In genomic region chr7:149600669-149601330, GRCh38 we compare ENCODE assay signal across 8 cellular contexts.
DNase-seq lines count a peak whose midpoint lies in the region; ATAC-seq and TF ChIP-seq lines count a peak whose summit lies in the region.
"Not testable (repeated sequence)": the region's sequence is repeated elsewhere in the genome, so short reads cannot be mapped to it uniquely, and the experiment has no call there.

No MANE protein-coding gene starts in this region.

- peak overlapping the region; percentile 34 for H3K27ac ChIP-seq in CD8-positive, alpha-beta T cell (ENCODE audit: low read depth, low read length)

- not testable (repeated sequence) for H3K4me3 ChIP-seq in CD8-positive, alpha-beta T cell (ENCODE audit: low read depth, low read length)

- not testable (repeated sequence) for H3K36me3 ChIP-seq in CD8-positive, alpha-beta T cell (ENCODE audit: insufficient read depth, low read length)

- H3K27me3 Mint-ChIP-seq in CD8-positive, alpha-beta T cell (ENCODE audit: low read depth); activated naive CD8-positive, alpha-beta T cell; natural killer cell treated with Interleukin-12 subunit alpha and Interleukin-12 subunit beta and Interleukin-15 and Interleukin-18, amount 100 ng/mL, for 72 hours: not testable (repeated sequence)

- peak overlapping the region; percentile 49 for H3K27ac Mint-ChIP-seq in CD8-positive, alpha-beta T cell
- H3K27ac Mint-ChIP-seq in activated naive CD8-positive, alpha-beta T cell: peak overlapping the region; percentile 90
- H3K27ac Mint-ChIP-seq in natural killer cell treated with Interleukin-12 subunit alpha and Interleukin-12 subunit beta and Interleukin-15 and Interleukin-18, amount 100 ng/mL, for 72 hours: peak overlapping the region; percentile 70 to 91

- DNase-seq in CD8-positive, alpha-beta T cell: not testable (repeated sequence)
- peak; percentile 51 for DNase-seq in activated CD4-positive, CD25-positive, alpha-beta regulatory T cell treated with anti-CD3 and anti-CD28 coated beads, Interleukin-2, amount 50 U/mL, for 72 hours
- peak; percentile 76 for DNase-seq in natural killer cell treated with Interleukin-12 subunit alpha and Interleukin-12 subunit beta and Interleukin-15 and Interleukin-18, amount 100 ng/mL, for 72 hours (ENCODE audit: low spot score)

- H3K27me3 ChIP-seq in CD8-positive, alpha-beta T cell (ENCODE audit: insufficient read depth, low read length): not testable (repeated sequence)

- not testable (repeated sequence) for H3K9me3 Mint-ChIP-seq in CD8-positive, alpha-beta T cell; activated naive CD8-positive, alpha-beta T cell (ENCODE audit: low read depth); natural killer cell treated with Interleukin-12 subunit alpha and Interleukin-12 subunit beta and Interleukin-15 and Interleukin-18, amount 100 ng/mL, for 72 hours

- CTCF ChIA-PET in CD8-positive, alpha-beta T cell (lab: Charles Lee): not testable (repeated sequence)

- H3K4me3 Mint-ChIP-seq in CD8-positive, alpha-beta T cell: peak overlapping the region; percentile 59
- H3K4me3 Mint-ChIP-seq in activated naive CD8-positive, alpha-beta T cell: peak overlapping the region; percentile 68
- H3K4me3 Mint-ChIP-seq in natural killer cell treated with Interleukin-12 subunit alpha and Interleukin-12 subunit beta and Interleukin-15 and Interleukin-18, amount 100 ng/mL, for 72 hours: peak overlapping the region; percentile 72

- TF ChIP-seq CTCF in CD8-positive, alpha-beta T cell (IDR thresholded peaks at IDR 0.05): not testable (repeated sequence)

- peaks cover 22% of the 10 kb centered on the region for H3K4me1 ChIP-seq in CD8-positive, alpha-beta T cell (ENCODE audit: insufficient read depth, low read length)

- peak; percentile 77 for ATAC-seq in CD8-positive, alpha-beta T cell
- ATAC-seq in GM18907 (IDR thresholded peaks at IDR 0.05; ENCODE audit: unreplicated experiment): peak; percentile 96
- peak; percentile 93 for ATAC-seq in GM21526 (IDR thresholded peaks at IDR 0.05; ENCODE audit: low FRiP score, unreplicated experiment)
- ATAC-seq in HG03025 (IDR thresholded peaks at IDR 0.05; ENCODE audit: low FRiP score, unreplicated experiment): peak; percentile 89
- ATAC-seq in HG03571 (IDR thresholded peaks at IDR 0.05; ENCODE audit: unreplicated experiment): peak; percentile 96
- peak; percentile 97 to 98 for ATAC-seq in natural killer cell treated with Interleukin-12 subunit alpha and Interleukin-12 subunit beta and Interleukin-15 and Interleukin-18, amount 100 ng/mL, for 72 hours

- POLR2A ChIA-PET in CD8-positive, alpha-beta T cell (lab: Charles Lee): not testable (repeated sequence)

- H3K36me3 Mint-ChIP-seq in CD8-positive, alpha-beta T cell: peaks cover 73% of the 10 kb centered on the region
- peaks cover 11% of the 10 kb centered on the region for H3K36me3 Mint-ChIP-seq in activated naive CD8-positive, alpha-beta T cell
- H3K36me3 Mint-ChIP-seq in natural killer cell treated with Interleukin-12 subunit alpha and Interleukin-12 subunit beta and Interleukin-15 and Interleukin-18, amount 100 ng/mL, for 72 hours: peaks cover 22% of the 10 kb centered on the region

- H3K4me1 Mint-ChIP-seq in CD8-positive, alpha-beta T cell (ENCODE audit: low read depth): peaks cover 35% of the 10 kb centered on the region
- peaks cover 35% of the 10 kb centered on the region for H3K4me1 Mint-ChIP-seq in activated naive CD8-positive, alpha-beta T cell (ENCODE audit: low read depth)
- H3K4me1 Mint-ChIP-seq in natural killer cell treated with Interleukin-12 subunit alpha and Interleukin-12 subunit beta and Interleukin-15 and Interleukin-18, amount 100 ng/mL, for 72 hours (ENCODE audit: low read depth in 2 of 2): peaks cover 28 to 36% of the 10 kb centered on the region in 2 donors

- not testable (repeated sequence) for H3K9me3 ChIP-seq in CD8-positive, alpha-beta T cell (ENCODE audit: low read length)

- intact Hi-C loops in CD8-positive, alpha-beta T cell (cut with DNase I, micrococcal nuclease): loop anchor here in 1 of 2 experiments (2.0 kb wide), 1 partner anchor 24 kb away; no protein-coding TSS in a partner anchor
